ENCODE assay signal across 8 cellular contexts in the genomic region with DNA sequence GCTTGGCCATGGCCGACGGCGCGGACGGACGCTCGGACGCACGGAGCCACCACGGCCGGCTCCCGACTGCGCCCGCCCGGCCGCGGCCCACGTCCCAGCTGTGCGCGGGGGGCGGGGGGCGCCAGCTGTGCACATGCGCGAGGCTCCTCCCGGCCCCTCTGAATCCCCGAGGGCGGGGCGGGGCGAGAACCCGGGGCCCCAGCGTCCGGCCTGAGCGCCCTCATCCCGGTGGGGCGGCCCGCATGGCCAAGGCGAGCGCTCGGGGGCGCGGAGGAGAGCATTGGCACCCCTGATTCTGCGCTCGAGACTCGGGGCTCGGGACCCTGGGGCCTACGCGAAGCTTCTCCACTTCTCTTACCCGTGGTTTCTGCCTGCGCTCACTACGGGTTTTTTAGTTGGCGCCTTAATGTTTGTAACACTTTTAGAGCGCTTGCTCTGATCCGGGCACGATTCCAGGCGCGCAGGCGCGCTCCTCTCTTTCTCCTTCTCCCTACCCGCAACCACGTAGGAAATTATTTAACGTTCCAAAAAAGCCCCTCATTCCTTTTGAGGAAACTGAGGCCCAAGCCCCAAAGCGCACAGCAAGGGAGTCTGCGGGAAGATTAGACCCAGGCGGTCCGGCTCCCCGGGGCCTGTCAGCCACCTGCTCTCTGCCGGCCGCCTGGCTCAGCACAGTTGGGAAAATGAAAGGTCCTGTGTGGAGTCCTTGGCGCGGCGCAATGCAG. TPM values are rescaled to one million over a fixed set of nuclear protein-coding genes. Genes with fewer than 3 reads are reported as not detected.
DNase-seq lines count a peak whose midpoint lies in the region; ATAC-seq and TF ChIP-seq lines count a peak whose summit lies in the region.

A gene with protein sequence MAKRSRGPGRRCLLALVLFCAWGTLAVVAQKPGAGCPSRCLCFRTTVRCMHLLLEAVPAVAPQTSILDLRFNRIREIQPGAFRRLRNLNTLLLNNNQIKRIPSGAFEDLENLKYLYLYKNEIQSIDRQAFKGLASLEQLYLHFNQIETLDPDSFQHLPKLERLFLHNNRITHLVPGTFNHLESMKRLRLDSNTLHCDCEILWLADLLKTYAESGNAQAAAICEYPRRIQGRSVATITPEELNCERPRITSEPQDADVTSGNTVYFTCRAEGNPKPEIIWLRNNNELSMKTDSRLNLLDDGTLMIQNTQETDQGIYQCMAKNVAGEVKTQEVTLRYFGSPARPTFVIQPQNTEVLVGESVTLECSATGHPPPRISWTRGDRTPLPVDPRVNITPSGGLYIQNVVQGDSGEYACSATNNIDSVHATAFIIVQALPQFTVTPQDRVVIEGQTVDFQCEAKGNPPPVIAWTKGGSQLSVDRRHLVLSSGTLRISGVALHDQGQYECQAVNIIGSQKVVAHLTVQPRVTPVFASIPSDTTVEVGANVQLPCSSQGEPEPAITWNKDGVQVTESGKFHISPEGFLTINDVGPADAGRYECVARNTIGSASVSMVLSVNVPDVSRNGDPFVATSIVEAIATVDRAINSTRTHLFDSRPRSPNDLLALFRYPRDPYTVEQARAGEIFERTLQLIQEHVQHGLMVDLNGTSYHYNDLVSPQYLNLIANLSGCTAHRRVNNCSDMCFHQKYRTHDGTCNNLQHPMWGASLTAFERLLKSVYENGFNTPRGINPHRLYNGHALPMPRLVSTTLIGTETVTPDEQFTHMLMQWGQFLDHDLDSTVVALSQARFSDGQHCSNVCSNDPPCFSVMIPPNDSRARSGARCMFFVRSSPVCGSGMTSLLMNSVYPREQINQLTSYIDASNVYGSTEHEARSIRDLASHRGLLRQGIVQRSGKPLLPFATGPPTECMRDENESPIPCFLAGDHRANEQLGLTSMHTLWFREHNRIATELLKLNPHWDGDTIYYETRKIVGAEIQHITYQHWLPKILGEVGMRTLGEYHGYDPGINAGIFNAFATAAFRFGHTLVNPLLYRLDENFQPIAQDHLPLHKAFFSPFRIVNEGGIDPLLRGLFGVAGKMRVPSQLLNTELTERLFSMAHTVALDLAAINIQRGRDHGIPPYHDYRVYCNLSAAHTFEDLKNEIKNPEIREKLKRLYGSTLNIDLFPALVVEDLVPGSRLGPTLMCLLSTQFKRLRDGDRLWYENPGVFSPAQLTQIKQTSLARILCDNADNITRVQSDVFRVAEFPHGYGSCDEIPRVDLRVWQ (N-terminal part only) (minus strand): TSS at position 70 of the 725 bp plus-strand sequence. CDS start 60 bp downstream, at position 10.

- peak; percentile 41 for ATAC-seq in GM19463 (IDR thresholded peaks at IDR 0.05; ENCODE audit: unreplicated experiment)
- no peak for ATAC-seq in GM18907 (IDR thresholded peaks at IDR 0.05; ENCODE audit: unreplicated experiment)
- no peak for ATAC-seq in GM18517 (IDR thresholded peaks at IDR 0.05; ENCODE audit: unreplicated experiment)

- H3K4me1 ChIP-seq in mucosa of rectum (ENCODE audit: control insufficient read depth in 2 of 2, insufficient read depth in 2 of 2, low read length in 2 of 2): no peaks in the 10 kb centered on the region
- H3K4me1 ChIP-seq in vagina: peaks cover 27% of the 10 kb centered on the region

- no peak for DNase-seq in epithelial cell of proximal tubule (ENCODE audit: low read depth)
- DNase-seq in vagina (ENCODE audit: extremely low spot score in 2 of 2): no peak
- no peak for DNase-seq in cortex of kidney (lab: John Stamatoyannopoulos, UW)

- TF ChIP-seq CTCF in epithelial cell of proximal tubule (conservative IDR thresholded peaks at IDR 0.05; ENCODE audit: low read depth, low read length): no peak
- no peak for TF ChIP-seq CTCF in vagina (IDR thresholded peaks at IDR 0.05)

- H3K27me3 ChIP-seq in mucosa of rectum (ENCODE audit: control insufficient read depth in 2 of 2, insufficient read depth in 2 of 2, low read length in 2 of 2): peaks cover 2 to 9% of the 10 kb centered on the region in 2 donors
- H3K27me3 ChIP-seq in vagina: no peaks in the 10 kb centered on the region

- peak within 1 kb of the TSS; percentile 61 to 81 for H3K27ac ChIP-seq in mucosa of rectum (ENCODE audit: low read depth in 2 of 2, low read length in 2 of 2)
- H3K27ac ChIP-seq in vagina: peak within 1 kb of the TSS; percentile 90

- H3K9ac ChIP-seq in mucosa of rectum (ENCODE audit: low read depth in 1 of 2, low read length in 2 of 2): peak within 1 kb of the TSS in 1 of 2 donors; percentile 15

- H3K36me3 ChIP-seq in mucosa of rectum (ENCODE audit: control insufficient read depth in 2 of 2, insufficient read depth in 2 of 2, low read length in 2 of 2) (no peaks in the 10 kb centered on the region), vagina (no peaks in the 10 kb centered on the region)

- TF ChIP-seq POLR2A in vagina (IDR thresholded peaks at IDR 0.05): peak in 1 of 2 donors; percentile 68

- H3K4me3 ChIP-seq in epithelial cell of proximal tubule (ENCODE audit: low read depth, low read length): peak within 1 kb of the TSS; percentile 80
- H3K4me3 ChIP-seq in mucosa of rectum (ENCODE audit: low read length in 2 of 2): peak within 1 kb of the TSS; percentile 44 to 50
- H3K4me3 ChIP-seq in vagina: peak within 1 kb of the TSS; percentile 72 to 88

- no peaks in the 10 kb centered on the region for H3K9me3 ChIP-seq in mucosa of rectum (ENCODE audit: control insufficient read depth in 2 of 2, low read length in 2 of 2)
- H3K9me3 ChIP-seq in vagina: no peaks in the 10 kb centered on the region

- intact Hi-C loops in vagina (cut with DNase I): loop anchor here (5.0 kb wide), 2 partner anchors 92 to 152 kb away; no protein-coding TSS in a partner anchor

TF ChIP-seq in PFSK-1, 5 proteins besides CTCF, POLR2A, EP300 and RAD21:
- TF ChIP-seq TAF1 (IDR thresholded peaks at IDR 0.05; ENCODE audit: borderline replicate concordance, insufficient read depth, low read length) (peak; percentile 90), SIN3A (IDR thresholded peaks at IDR 0.05; ENCODE audit: borderline replicate concordance, insufficient read depth, low read length) (peak; percentile 39; the same call in 1 of the 2 replicates), FOXP2 (optimal IDR thresholded peaks at IDR 0.05; ENCODE audit: borderline replicate concordance, extremely low read depth, extremely low read length, insufficient read depth) (no peak), POLR2AphosphoS5 (IDR thresholded peaks at IDR 0.05; ENCODE audit: low read depth, low read length) (peak; percentile 65)
- TF ChIP-seq, protein P1, sequence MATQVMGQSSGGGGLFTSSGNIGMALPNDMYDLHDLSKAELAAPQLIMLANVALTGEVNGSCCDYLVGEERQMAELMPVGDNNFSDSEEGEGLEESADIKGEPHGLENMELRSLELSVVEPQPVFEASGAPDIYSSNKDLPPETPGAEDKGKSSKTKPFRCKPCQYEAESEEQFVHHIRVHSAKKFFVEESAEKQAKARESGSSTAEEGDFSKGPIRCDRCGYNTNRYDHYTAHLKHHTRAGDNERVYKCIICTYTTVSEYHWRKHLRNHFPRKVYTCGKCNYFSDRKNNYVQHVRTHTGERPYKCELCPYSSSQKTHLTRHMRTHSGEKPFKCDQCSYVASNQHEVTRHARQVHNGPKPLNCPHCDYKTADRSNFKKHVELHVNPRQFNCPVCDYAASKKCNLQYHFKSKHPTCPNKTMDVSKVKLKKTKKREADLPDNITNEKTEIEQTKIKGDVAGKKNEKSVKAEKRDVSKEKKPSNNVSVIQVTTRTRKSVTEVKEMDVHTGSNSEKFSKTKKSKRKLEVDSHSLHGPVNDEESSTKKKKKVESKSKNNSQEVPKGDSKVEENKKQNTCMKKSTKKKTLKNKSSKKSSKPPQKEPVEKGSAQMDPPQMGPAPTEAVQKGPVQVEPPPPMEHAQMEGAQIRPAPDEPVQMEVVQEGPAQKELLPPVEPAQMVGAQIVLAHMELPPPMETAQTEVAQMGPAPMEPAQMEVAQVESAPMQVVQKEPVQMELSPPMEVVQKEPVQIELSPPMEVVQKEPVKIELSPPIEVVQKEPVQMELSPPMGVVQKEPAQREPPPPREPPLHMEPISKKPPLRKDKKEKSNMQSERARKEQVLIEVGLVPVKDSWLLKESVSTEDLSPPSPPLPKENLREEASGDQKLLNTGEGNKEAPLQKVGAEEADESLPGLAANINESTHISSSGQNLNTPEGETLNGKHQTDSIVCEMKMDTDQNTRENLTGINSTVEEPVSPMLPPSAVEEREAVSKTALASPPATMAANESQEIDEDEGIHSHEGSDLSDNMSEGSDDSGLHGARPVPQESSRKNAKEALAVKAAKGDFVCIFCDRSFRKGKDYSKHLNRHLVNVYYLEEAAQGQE (IDR thresholded peaks at IDR 0.05; ENCODE audit: insufficient read depth in 1 of 2, low read depth in 2 of 2, low read length in 2 of 2): 0 out of 4 replicates have a peak, but pooled peaks of 1 of the 2 experiments have one; percentile 24

RNA-seq across cellular contexts. Expression of the gene that starts here (rescaled TPM):
- polyA plus RNA-seq in PFSK-1 (2012; ENCODE audit: insufficient read length, low read depth): 1,212 TPM
- total RNA-seq in epithelial cell of proximal tubule (195 and 197 TPM in 2 replicates), vagina (33.6 TPM)
